19 cellular contexts compared by ENCODE assay signal in the genomic region with DNA sequence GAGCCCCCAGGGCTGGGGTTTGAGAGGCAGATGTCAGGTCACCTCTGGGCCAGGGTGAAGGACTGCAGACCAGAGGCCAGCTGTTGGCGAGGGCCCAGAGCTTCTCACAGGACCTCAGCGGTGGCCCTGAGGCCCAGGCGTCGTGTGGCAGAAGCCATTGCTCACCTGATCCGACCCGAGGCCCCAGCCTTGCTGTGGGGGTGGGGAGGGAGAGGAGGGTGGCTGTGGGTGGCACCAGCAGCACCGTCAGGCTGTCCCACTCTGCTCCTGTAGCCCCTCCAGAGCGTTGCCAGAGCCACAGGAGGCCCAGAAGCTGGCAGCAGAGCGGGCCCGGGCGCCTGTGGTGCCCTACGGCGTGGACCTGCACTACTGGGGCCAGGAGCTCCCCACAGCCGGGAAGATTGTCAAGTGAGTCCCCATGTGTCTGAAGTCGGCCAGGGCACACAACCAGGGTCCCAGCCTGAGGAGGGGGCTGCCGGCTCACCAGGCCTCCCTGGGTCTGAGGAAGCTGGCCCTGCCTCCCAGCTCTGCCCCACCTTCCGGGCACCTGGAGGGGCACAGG. TPM values are rescaled to one million over a fixed set of nuclear protein-coding genes. Genes with fewer than 3 reads are reported as not detected.
DNase-seq lines count a peak whose midpoint lies in the region; ATAC-seq and TF ChIP-seq lines count a peak whose summit lies in the region.
"Had no signal": no experiment of that assay in that cellular context is flagged by ENCODE, and none has a peak within 500 bp of the region (broad histone marks: within the 10 kb centered on the region; RNA-seq: fewer than 3 reads in every experiment).

No MANE protein-coding gene starts in this region.

- no peak overlapping the region for H3K27ac ChIP-seq in BLaER1 treated with 17β-estradiol and CSF1 and Interleukin-3, amounts not matched to agents 10 nM and 100 nM
- H3K27ac ChIP-seq in SJCRH30 = peak overlapping the region; percentile 88
- no peak overlapping the region for H3K27ac ChIP-seq in lower lobe of right lung
- H3K27ac ChIP-seq in sigmoid colon = no peak overlapping the region
- H3K27ac ChIP-seq: KMS-11 had no signal

- peak overlapping the region in 9 of 11 experiments; percentile 5 to 62 (median 39); a peak in 9 of 22 replicates for H3K9ac ChIP-seq in BLaER1 treated with 17β-estradiol and CSF1 and Interleukin-3, amounts not matched to agents 10 nM and 100 nM
- H3K9ac ChIP-seq: KMS-11 had no signal

- H3K36me3 ChIP-seq in BLaER1 treated with 17β-estradiol and CSF1 and Interleukin-3, amounts not matched to agents 10 nM and 100 nM = peaks cover 0 to 60% (median 0%) of the 10 kb centered on the region in 11 experiments; a peak in 9 of 22 replicates
- H3K36me3 ChIP-seq in SJCRH30 = no peaks in the 10 kb centered on the region
- peaks cover 62% of the 10 kb centered on the region for H3K36me3 ChIP-seq in lower lobe of right lung
- H3K36me3 ChIP-seq in sigmoid colon = peaks cover 5 to 75% (median 18%) of the 10 kb centered on the region in 4 donors

- no peak overlapping the region for H3K4me3 ChIP-seq in BLaER1 treated with 17β-estradiol and CSF1 and Interleukin-3, amounts not matched to agents 10 nM and 100 nM
- peak overlapping the region; percentile 44 for H3K4me3 ChIP-seq in SJCRH30
- H3K4me3 ChIP-seq in lower lobe of right lung = no peak overlapping the region
- no peak overlapping the region for H3K4me3 ChIP-seq in sigmoid colon

- WGBS in sigmoid colon, 2 donors = 87% methylated on average over 17 of the region's 17 CpGs

- intact Hi-C loops in lower lobe of right lung (cut with DNase I) = no loop called here
- intact Hi-C loops in sigmoid colon (cut with DNase I) = no loop called here

- DNase-seq in SJCRH30 (peak in 1 of 2 experiments; percentile 20), lower lobe of right lung (peak; percentile 28), sigmoid colon (peak; percentile 53), DMS 273 treated with DMSO at 0.1 percent for 48 hours (lab: John Stamatoyannopoulos, UW) (no peak), DMS79 treated with DMSO at 0.1 percent for 48 hours (lab: John Stamatoyannopoulos, UW) (no peak), UCSD-AML1 (lab: John Stamatoyannopoulos, UW; ENCODE audit: unreplicated experiment) (no peak)
- DNase-seq: CD8-positive, alpha-beta T cell; DMS79; H7; NCI-H1048; NCI-H1436 treated with DMSO at 0.1 percent for 48 hours; NCI-H2029 treated with DMSO at 0.1 percent for 48 hours; NCI-H748 treated with DMSO at 0.1 percent for 48 hours; PC-3 had no signal

- TF ChIP-seq CTCF in lower lobe of right lung (IDR thresholded peaks at IDR 0.05) = no peak
- no peak for TF ChIP-seq CTCF in sigmoid colon (IDR thresholded peaks at IDR 0.05)

- H3K4me2 ChIP-seq in BLaER1 treated with 17β-estradiol and CSF1 and Interleukin-3, amounts not matched to agents 10 nM and 100 nM = peak overlapping the region in 9 of 11 experiments; percentile 24 to 86 (median 78); a peak in 16 of 22 replicates
- H3K4me2 ChIP-seq: KMS-11 had no signal

- no peak for TF ChIP-seq POLR2A in sigmoid colon (IDR thresholded peaks at IDR 0.05)

- peaks cover 0 to 51% (median 13%) of the 10 kb centered on the region in 11 experiments; a peak in 12 of 22 replicates for H4K20me1 ChIP-seq in BLaER1 treated with 17β-estradiol and CSF1 and Interleukin-3, amounts not matched to agents 10 nM and 100 nM

- no peak for TF ChIP-seq EP300 in sigmoid colon (IDR thresholded peaks at IDR 0.05)

- ATAC-seq in lower lobe of right lung = no peak
- ATAC-seq: CD8-positive, alpha-beta T cell; PC-3 had no signal

- peaks cover 0 to 40% (median 36%) of the 10 kb centered on the region in 10 experiments; a peak in 17 of 20 replicates for H3K4me1 ChIP-seq in BLaER1 treated with 17β-estradiol and CSF1 and Interleukin-3, amounts not matched to agents 10 nM and 100 nM
- H3K4me1 ChIP-seq in SJCRH30 (peaks cover 21% of the 10 kb centered on the region), lower lobe of right lung (no peaks in the 10 kb centered on the region), sigmoid colon (no peaks in the 10 kb centered on the region)

- peaks cover 7 to 21% (median 17%) of the 10 kb centered on the region in 11 experiments; a peak in 17 of 22 replicates for H3K9me3 ChIP-seq in BLaER1 treated with 17β-estradiol and CSF1 and Interleukin-3, amounts not matched to agents 10 nM and 100 nM (replicated peaks in 1 of 11)
- no peaks in the 10 kb centered on the region for H3K9me3 ChIP-seq in SJCRH30 (replicated peaks)
- H3K9me3 ChIP-seq in lower lobe of right lung = no peaks in the 10 kb centered on the region
- no peaks in the 10 kb centered on the region for H3K9me3 ChIP-seq in sigmoid colon

- peaks cover 0 to 27% (median 0%) of the 10 kb centered on the region in 11 experiments; a peak in 7 of 22 replicates for H3K27me3 ChIP-seq in BLaER1 treated with 17β-estradiol and CSF1 and Interleukin-3, amounts not matched to agents 10 nM and 100 nM
- H3K27me3 ChIP-seq in SJCRH30 (no peaks in the 10 kb centered on the region), lower lobe of right lung (ENCODE audit: low read depth) (no peaks in the 10 kb centered on the region), sigmoid colon (no peaks in the 10 kb centered on the region)

RNA-seq across cellular contexts. Expression of a gene that starts 28.8 kb away (rescaled TPM):
- total RNA-seq in SJCRH30 (2014; rRNA removed; shearing (Covaris generic)) = 3.4 and 5.8 TPM in 2 replicates
- total RNA-seq in lower lobe of right lung = 27.9 TPM
- 10 to 100 TPM in 2 of 4 donors, 1 to 10 TPM in 2; 7.1 to 17.4 (median 10.4) TPM for total RNA-seq in sigmoid colon
- polyA plus RNA-seq in sigmoid colon = 10 to 100 TPM in 1 of 3 donors, 1 to 10 TPM in 2; 1.8 to 18.7 (median 4.6) TPM

RNA-seq across cellular contexts. Expression of a gene that starts 30.4 kb away (rescaled TPM):
- not detected in 2 replicates for total RNA-seq in SJCRH30 (2014; rRNA removed; shearing (Covaris generic))
- not detected for total RNA-seq in lower lobe of right lung
- not detected for total RNA-seq in sigmoid colon
- not detected for polyA plus RNA-seq in sigmoid colon
- total RNA-seq: CD8-positive, alpha-beta T cell; G401; H7; M059J; NCI-H460; PC-3 had no signal

Comparison
In these comparisons a context has a peak if more than half of its experiments do, and no peak if none do; other contexts are left out.
1. DNase-seq: peak in lower lobe of right lung (single experiment) and sigmoid colon (single experiment); none in DMS 273 treated with DMSO at 0.1 percent for 48 hours (single experiment), DMS79 treated with DMSO at 0.1 percent for 48 hours (single experiment) and UCSD-AML1 (single experiment).